1 cellular context compared by ENCODE assay signal in the genomic region with DNA sequence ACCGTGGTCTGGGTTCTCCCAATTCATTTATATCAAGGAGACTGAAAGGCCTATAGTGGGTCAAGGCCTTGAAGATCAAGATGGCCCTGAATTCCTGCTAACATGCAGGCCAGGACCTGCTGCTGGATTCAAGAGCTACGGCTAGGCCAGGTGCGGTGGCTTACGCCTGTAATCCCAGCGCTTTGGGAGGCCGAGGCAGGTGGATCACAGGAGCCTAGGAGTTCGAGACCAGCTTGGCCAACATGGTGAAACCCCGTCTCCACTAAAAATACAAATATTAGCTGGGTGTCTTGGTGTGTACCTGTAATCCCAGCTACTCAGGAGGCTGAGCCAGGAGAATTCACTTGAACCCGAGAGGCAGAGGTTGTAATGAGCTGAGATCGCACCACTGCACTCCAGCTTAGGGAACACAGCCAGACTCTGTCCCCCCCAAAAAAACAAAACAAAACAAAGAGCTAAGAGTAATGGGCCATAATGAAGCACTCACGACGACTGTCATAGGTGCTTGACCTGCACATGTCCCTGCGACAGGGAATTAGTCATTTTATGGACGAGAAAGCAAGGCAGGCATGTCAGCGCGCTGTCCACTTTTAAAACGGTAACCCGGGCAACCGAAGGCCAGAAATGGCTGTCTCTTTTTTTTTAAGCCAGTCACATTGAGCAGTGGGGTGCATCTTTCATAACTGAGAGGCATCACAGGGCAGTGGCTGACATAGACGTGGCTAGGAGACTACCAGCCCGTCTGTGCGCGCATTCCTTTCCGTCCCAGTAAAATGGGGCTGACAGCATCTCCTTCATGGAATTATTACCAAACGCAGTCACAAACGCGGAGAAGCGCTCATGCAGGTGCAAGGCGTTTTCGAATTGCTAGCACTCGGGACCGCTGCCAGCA.
TF ChIP-seq lines count a peak whose summit lies in the region.

No MANE protein-coding gene starts in this region.

TF ChIP-seq in HEK293, 187 proteins besides CTCF, POLR2A, EP300 and RAD21 (continued from another document and continues in another):
- TF ChIP-seq, protein P1, sequence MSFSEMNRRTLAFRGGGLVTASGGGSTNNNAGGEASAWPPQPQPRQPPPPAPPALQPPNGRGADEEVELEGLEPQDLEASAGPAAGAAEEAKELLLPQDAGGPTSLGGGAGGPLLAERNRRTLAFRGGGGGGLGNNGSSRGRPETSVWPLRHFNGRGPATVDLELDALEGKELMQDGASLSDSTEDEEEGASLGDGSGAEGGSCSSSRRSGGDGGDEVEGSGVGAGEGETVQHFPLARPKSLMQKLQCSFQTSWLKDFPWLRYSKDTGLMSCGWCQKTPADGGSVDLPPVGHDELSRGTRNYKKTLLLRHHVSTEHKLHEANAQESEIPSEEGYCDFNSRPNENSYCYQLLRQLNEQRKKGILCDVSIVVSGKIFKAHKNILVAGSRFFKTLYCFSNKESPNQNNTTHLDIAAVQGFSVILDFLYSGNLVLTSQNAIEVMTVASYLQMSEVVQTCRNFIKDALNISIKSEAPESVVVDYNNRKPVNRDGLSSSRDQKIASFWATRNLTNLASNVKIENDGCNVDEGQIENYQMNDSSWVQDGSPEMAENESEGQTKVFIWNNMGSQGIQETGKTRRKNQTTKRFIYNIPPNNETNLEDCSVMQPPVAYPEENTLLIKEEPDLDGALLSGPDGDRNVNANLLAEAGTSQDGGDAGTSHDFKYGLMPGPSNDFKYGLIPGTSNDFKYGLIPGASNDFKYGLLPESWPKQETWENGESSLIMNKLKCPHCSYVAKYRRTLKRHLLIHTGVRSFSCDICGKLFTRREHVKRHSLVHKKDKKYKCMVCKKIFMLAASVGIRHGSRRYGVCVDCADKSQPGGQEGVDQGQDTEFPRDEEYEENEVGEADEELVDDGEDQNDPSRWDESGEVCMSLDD (tag by site-specific recombination; IDR thresholded peaks at IDR 0.05), result no peak
- TF ChIP-seq, protein P2, sequence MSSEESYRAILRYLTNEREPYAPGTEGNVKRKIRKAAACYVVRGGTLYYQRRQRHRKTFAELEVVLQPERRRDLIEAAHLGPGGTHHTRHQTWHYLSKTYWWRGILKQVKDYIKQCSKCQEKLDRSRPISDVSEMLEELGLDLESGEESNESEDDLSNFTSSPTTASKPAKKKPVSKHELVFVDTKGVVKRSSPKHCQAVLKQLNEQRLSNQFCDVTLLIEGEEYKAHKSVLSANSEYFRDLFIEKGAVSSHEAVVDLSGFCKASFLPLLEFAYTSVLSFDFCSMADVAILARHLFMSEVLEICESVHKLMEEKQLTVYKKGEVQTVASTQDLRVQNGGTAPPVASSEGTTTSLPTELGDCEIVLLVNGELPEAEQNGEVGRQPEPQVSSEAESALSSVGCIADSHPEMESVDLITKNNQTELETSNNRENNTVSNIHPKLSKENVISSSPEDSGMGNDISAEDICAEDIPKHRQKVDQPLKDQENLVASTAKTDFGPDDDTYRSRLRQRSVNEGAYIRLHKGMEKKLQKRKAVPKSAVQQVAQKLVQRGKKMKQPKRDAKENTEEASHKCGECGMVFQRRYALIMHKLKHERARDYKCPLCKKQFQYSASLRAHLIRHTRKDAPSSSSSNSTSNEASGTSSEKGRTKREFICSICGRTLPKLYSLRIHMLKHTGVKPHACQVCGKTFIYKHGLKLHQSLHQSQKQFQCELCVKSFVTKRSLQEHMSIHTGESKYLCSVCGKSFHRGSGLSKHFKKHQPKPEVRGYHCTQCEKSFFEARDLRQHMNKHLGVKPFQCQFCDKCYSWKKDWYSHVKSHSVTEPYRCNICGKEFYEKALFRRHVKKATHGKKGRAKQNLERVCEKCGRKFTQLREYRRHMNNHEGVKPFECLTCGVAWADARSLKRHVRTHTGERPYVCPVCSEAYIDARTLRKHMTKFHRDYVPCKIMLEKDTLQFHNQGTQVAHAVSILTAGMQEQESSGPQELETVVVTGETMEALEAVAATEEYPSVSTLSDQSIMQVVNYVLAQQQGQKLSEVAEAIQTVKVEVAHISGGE (tag by site-specific recombination; conservative IDR thresholded peaks at IDR 0.05; ENCODE audit: low read depth), result 0 out of 2 replicates have a peak, but pooled peaks have one; percentile 26
- TF ChIP-seq ZNF2 (tag by site-specific recombination; IDR thresholded peaks at IDR 0.05), result 0 out of 2 replicates have a peak, but pooled peaks have one; percentile 74
- TF ChIP-seq, protein P3, sequence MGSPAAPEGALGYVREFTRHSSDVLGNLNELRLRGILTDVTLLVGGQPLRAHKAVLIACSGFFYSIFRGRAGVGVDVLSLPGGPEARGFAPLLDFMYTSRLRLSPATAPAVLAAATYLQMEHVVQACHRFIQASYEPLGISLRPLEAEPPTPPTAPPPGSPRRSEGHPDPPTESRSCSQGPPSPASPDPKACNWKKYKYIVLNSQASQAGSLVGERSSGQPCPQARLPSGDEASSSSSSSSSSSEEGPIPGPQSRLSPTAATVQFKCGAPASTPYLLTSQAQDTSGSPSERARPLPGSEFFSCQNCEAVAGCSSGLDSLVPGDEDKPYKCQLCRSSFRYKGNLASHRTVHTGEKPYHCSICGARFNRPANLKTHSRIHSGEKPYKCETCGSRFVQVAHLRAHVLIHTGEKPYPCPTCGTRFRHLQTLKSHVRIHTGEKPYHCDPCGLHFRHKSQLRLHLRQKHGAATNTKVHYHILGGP (tag by site-specific recombination; IDR thresholded peaks at IDR 0.05), result no peak
- no peak for TF ChIP-seq ZSCAN30 (tag by site-specific recombination; IDR thresholded peaks at IDR 0.05)
- peak; percentile 68 for TF ChIP-seq ZNF335 (tag by site-specific recombination; conservative IDR thresholded peaks at IDR 0.05)
- no peak for TF ChIP-seq ZNF677 (tag by site-specific recombination; IDR thresholded peaks at IDR 0.05)
- no peak for TF ChIP-seq ZNF350 (tag by site-specific recombination; IDR thresholded peaks at IDR 0.05)
- no peak for TF ChIP-seq ZNF169 (tag by site-specific recombination; IDR thresholded peaks at IDR 0.05)
- TF ChIP-seq EGR2 (tag by site-specific recombination; IDR thresholded peaks at IDR 0.05; ENCODE audit: low read depth), result no peak
- TF ChIP-seq, protein P4, sequence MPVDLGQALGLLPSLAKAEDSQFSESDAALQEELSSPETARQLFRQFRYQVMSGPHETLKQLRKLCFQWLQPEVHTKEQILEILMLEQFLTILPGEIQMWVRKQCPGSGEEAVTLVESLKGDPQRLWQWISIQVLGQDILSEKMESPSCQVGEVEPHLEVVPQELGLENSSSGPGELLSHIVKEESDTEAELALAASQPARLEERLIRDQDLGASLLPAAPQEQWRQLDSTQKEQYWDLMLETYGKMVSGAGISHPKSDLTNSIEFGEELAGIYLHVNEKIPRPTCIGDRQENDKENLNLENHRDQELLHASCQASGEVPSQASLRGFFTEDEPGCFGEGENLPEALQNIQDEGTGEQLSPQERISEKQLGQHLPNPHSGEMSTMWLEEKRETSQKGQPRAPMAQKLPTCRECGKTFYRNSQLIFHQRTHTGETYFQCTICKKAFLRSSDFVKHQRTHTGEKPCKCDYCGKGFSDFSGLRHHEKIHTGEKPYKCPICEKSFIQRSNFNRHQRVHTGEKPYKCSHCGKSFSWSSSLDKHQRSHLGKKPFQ (tag by site-specific recombination; IDR thresholded peaks at IDR 0.05), result no peak
- TF ChIP-seq ZNF433 (tag by site-specific recombination; IDR thresholded peaks at IDR 0.05; ENCODE audit: low read depth), result no peak
- 0 out of 2 replicates have a peak, but pooled peaks have one; percentile 22 for TF ChIP-seq ZXDB (tag by site-specific recombination; IDR thresholded peaks at IDR 0.05)
- 0 out of 2 replicates have a peak, but pooled peaks have one; percentile 21 for TF ChIP-seq ZNF10 (tag by site-specific recombination; IDR thresholded peaks at IDR 0.05)
- peak; percentile 92 for TF ChIP-seq ZNF600 (tag by site-specific recombination; IDR thresholded peaks at IDR 0.05)
- TF ChIP-seq ZBTB8A (tag by site-specific recombination; IDR thresholded peaks at IDR 0.05), result peak; percentile 55
- TF ChIP-seq, protein P5, sequence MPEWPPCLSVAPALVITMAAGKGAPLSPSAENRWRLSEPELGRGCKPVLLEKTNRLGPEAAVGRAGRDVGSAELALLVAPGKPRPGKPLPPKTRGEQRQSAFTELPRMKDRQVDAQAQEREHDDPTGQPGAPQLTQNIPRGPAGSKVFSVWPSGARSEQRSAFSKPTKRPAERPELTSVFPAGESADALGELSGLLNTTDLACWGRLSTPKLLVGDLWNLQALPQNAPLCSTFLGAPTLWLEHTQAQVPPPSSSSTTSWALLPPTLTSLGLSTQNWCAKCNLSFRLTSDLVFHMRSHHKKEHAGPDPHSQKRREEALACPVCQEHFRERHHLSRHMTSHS (tag by site-specific recombination; IDR thresholded peaks at IDR 0.05), result no peak
- TF ChIP-seq ZNF416 (tag by site-specific recombination; IDR thresholded peaks at IDR 0.05), result no peak
- 0 out of 2 replicates have a peak, but pooled peaks have one; percentile 56 for TF ChIP-seq YY1 (tag by site-specific recombination; IDR thresholded peaks at IDR 0.05)
- TF ChIP-seq, protein P6, sequence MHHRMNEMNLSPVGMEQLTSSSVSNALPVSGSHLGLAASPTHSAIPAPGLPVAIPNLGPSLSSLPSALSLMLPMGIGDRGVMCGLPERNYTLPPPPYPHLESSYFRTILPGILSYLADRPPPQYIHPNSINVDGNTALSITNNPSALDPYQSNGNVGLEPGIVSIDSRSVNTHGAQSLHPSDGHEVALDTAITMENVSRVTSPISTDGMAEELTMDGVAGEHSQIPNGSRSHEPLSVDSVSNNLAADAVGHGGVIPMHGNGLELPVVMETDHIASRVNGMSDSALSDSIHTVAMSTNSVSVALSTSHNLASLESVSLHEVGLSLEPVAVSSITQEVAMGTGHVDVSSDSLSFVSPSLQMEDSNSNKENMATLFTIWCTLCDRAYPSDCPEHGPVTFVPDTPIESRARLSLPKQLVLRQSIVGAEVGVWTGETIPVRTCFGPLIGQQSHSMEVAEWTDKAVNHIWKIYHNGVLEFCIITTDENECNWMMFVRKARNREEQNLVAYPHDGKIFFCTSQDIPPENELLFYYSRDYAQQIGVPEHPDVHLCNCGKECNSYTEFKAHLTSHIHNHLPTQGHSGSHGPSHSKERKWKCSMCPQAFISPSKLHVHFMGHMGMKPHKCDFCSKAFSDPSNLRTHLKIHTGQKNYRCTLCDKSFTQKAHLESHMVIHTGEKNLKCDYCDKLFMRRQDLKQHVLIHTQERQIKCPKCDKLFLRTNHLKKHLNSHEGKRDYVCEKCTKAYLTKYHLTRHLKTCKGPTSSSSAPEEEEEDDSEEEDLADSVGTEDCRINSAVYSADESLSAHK (tag by site-specific recombination; IDR thresholded peaks at IDR 0.05), result peak; percentile 18; the same call in 1 of the 2 replicates
- TF ChIP-seq SP2 (tag by site-specific recombination; IDR thresholded peaks at IDR 0.05), result no peak
- peak; percentile 62; the same call in 1 of the 2 replicates for TF ChIP-seq SCRT2 (tag by site-specific recombination; IDR thresholded peaks at IDR 0.05)
- no peak for TF ChIP-seq ZNF621 (tag by site-specific recombination; IDR thresholded peaks at IDR 0.05)
- TF ChIP-seq HOXC10 (CRISPR knock-in tag; IDR thresholded peaks at IDR 0.05), result no peak
- TF ChIP-seq, protein P7, sequence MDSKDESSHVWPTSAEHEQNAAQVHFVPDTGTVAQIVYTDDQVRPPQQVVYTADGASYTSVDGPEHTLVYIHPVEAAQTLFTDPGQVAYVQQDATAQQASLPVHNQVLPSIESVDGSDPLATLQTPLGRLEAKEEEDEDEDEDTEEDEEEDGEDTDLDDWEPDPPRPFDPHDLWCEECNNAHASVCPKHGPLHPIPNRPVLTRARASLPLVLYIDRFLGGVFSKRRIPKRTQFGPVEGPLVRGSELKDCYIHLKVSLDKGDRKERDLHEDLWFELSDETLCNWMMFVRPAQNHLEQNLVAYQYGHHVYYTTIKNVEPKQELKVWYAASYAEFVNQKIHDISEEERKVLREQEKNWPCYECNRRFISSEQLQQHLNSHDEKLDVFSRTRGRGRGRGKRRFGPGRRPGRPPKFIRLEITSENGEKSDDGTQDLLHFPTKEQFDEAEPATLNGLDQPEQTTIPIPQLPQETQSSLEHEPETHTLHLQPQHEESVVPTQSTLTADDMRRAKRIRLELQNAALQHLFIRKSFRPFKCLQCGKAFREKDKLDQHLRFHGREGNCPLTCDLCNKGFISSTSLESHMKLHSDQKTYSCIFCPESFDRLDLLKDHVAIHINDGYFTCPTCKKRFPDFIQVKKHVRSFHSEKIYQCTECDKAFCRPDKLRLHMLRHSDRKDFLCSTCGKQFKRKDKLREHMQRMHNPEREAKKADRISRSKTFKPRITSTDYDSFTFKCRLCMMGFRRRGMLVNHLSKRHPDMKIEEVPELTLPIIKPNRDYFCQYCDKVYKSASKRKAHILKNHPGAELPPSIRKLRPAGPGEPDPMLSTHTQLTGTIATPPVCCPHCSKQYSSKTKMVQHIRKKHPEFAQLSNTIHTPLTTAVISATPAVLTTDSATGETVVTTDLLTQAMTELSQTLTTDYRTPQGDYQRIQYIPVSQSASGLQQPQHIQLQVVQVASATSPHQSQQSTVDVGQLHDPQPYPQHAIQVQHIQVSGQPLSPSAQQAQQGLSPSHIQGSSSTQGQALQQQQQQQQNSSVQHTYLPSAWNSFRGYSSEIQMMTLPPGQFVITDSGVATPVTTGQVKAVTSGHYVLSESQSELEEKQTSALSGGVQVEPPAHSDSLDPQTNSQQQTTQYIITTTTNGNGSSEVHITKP (tag by site-specific recombination; IDR thresholded peaks at IDR 0.05), result peak; percentile 64
- TF ChIP-seq, protein P8, sequence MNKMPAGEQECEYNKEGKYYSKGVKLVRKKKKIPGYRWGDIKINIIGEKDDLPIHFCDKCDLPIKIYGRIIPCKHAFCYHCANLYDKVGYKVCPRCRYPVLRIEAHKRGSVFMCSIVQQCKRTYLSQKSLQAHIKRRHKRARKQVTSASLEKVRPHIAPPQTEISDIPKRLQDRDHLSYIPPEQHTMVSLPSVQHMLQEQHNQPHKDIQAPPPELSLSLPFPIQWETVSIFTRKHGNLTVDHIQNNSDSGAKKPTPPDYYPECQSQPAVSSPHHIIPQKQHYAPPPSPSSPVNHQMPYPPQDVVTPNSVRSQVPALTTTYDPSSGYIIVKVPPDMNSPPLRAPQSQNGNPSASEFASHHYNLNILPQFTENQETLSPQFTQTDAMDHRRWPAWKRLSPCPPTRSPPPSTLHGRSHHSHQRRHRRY (tag by site-specific recombination; IDR thresholded peaks at IDR 0.05), result no peak
- TF ChIP-seq, protein P9, sequence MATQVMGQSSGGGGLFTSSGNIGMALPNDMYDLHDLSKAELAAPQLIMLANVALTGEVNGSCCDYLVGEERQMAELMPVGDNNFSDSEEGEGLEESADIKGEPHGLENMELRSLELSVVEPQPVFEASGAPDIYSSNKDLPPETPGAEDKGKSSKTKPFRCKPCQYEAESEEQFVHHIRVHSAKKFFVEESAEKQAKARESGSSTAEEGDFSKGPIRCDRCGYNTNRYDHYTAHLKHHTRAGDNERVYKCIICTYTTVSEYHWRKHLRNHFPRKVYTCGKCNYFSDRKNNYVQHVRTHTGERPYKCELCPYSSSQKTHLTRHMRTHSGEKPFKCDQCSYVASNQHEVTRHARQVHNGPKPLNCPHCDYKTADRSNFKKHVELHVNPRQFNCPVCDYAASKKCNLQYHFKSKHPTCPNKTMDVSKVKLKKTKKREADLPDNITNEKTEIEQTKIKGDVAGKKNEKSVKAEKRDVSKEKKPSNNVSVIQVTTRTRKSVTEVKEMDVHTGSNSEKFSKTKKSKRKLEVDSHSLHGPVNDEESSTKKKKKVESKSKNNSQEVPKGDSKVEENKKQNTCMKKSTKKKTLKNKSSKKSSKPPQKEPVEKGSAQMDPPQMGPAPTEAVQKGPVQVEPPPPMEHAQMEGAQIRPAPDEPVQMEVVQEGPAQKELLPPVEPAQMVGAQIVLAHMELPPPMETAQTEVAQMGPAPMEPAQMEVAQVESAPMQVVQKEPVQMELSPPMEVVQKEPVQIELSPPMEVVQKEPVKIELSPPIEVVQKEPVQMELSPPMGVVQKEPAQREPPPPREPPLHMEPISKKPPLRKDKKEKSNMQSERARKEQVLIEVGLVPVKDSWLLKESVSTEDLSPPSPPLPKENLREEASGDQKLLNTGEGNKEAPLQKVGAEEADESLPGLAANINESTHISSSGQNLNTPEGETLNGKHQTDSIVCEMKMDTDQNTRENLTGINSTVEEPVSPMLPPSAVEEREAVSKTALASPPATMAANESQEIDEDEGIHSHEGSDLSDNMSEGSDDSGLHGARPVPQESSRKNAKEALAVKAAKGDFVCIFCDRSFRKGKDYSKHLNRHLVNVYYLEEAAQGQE (tag by site-specific recombination; IDR thresholded peaks at IDR 0.05), result peak; percentile 54; the same call in 1 of the 2 replicates
